Comparison of ENCODE assay signal across 16 cellular contexts in the genomic region with DNA sequence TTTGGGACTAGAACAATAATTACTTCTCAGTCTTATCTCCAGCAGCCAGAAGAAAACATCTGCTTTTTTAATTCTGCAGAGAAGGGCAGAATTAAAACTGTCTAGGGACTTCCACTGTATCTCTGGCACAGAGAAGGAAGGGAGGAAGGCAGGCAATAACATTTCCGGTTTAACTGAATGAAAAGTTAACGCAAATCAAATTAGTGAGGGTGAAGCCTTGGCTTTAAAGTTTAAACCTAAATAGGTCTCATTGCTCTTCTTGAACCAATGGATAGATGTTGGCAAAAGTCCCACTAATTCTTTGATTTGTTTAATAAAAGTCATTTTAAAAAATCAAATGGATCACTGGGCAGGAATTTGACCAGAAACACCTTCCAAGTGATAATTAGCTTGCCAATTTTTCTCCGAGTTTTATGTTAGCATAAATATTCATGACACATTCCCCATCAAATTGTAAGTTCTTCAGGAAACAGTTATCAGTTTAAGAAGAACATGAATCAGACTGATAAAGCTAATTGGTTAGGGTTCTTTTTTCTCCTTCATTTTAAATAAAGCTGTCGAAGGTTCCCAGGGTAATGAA.
DNase-seq lines count a peak whose midpoint lies in the region; ATAC-seq and TF ChIP-seq lines count a peak whose summit lies in the region.
"Had no signal": no experiment of that assay in that cellular context is flagged by ENCODE, and none has a peak within 500 bp of the region (broad histone marks: within the 10 kb centered on the region; RNA-seq: fewer than 3 reads in every experiment).

No MANE protein-coding gene starts in this region.

- H3K36me3 Mint-ChIP-seq in brain: no peaks in the 10 kb centered on the region
- H3K36me3 Mint-ChIP-seq: CD14-positive monocyte; CD8-positive, alpha-beta T cell had no signal

- no peak overlapping the region for H3K9ac ChIP-seq in BLaER1
- no peak overlapping the region for H3K9ac ChIP-seq in SK-N-MC (ENCODE audit: insufficient read length)

- peak; percentile 53 for DNase-seq in SK-N-MC (ENCODE audit: low read depth, low spot score)
- no peak for DNase-seq in omental fat pad (ENCODE audit: low spot score)
- DNase-seq in cardiac septum (ENCODE audit: low spot score): no peak
- DNase-seq in NK-92 treated with Interleukin-12 subunit alpha and Interleukin-12 subunit beta, amount 100 ng/mL, for 24 hours (lab: John Stamatoyannopoulos, UW): no peak
- DNase-seq: CD8-positive, alpha-beta T cell; COR-L47; DMS153; DMS79 treated with DMSO at 0.1 percent for 48 hours; EL; GOT3; H9 had no signal

- peak; percentile 14 for ATAC-seq in omental fat pad (ENCODE audit: low FRiP score)
- ATAC-seq in gastroesophageal sphincter: no peak
- ATAC-seq: CD8-positive, alpha-beta T cell had no signal

- H3K9me3 ChIP-seq in BLaER1 (peaks cover 17% of the 10 kb centered on the region), SK-N-MC (ENCODE audit: low read depth, low read length) (0 out of 2 replicates have a peak, but pooled peaks cover 2% of the 10 kb centered on the region), gastroesophageal sphincter (no peaks in the 10 kb centered on the region)

- H3K4me3 Mint-ChIP-seq in brain: peak overlapping the region in 1 of 5 experiments; percentile 35
- H3K4me3 Mint-ChIP-seq: B cell; CD14-positive monocyte; CD8-positive, alpha-beta T cell; H9 had no signal

- intact Hi-C loops in cardiac septum (cut with DNase I): no loop called here

- H3K27me3 ChIP-seq in BLaER1 (no peaks in the 10 kb centered on the region), gastroesophageal sphincter (no peaks in the 10 kb centered on the region)

- H3K36me3 ChIP-seq in BLaER1 (no peaks in the 10 kb centered on the region), SK-N-MC (ENCODE audit: insufficient read depth, low read length) (no peaks in the 10 kb centered on the region), gastroesophageal sphincter (no peaks in the 10 kb centered on the region)

- TF ChIP-seq POLR2A in gastroesophageal sphincter (IDR thresholded peaks at IDR 0.05): no peak

- peaks cover 0 to 19% (median 9%) of the 10 kb centered on the region in 5 experiments for H3K9me3 Mint-ChIP-seq in brain
- H3K9me3 Mint-ChIP-seq: CD8-positive, alpha-beta T cell had no signal

- peaks cover 2% of the 10 kb centered on the region for H3K27me3 Mint-ChIP-seq in brain
- H3K27me3 Mint-ChIP-seq: B cell had no signal

- TF ChIP-seq CTCF in brain (conservative IDR thresholded peaks at IDR 0.05): no peak
- no peak for TF ChIP-seq CTCF in omental fat pad (IDR thresholded peaks at IDR 0.05)
- TF ChIP-seq CTCF in gastroesophageal sphincter (IDR thresholded peaks at IDR 0.05): no peak

- no peak overlapping the region for H3K4me3 ChIP-seq in BLaER1
- peak overlapping the region; percentile 66 for H3K4me3 ChIP-seq in SK-N-MC
- no peak overlapping the region for H3K4me3 ChIP-seq in gastroesophageal sphincter

- H3K4me1 ChIP-seq in BLaER1 (peaks cover 29% of the 10 kb centered on the region), gastroesophageal sphincter (no peaks in the 10 kb centered on the region)

- TF ChIP-seq EP300 in gastroesophageal sphincter (IDR thresholded peaks at IDR 0.05): no peak

- 15 to 19% methylated on average over 4 of the region's 4 CpGs for WGBS in gastroesophageal sphincter (ENCODE audit: low coverage in 1 of 2), 2 donors

- peaks cover 16% of the 10 kb centered on the region for H3K4me1 Mint-ChIP-seq in brain
- H3K4me1 Mint-ChIP-seq: B cell, CD14-positive monocyte, H9 had no signal

- H3K27ac Mint-ChIP-seq in brain: peak overlapping the region in 3 of 5 experiments; percentile 37 to 65 (median 60)
- H3K27ac Mint-ChIP-seq: B cell; CD14-positive monocyte; CD8-positive, alpha-beta T cell; H9 had no signal

- no peaks in the 10 kb centered on the region for H4K20me1 ChIP-seq in BLaER1

- H3K27ac ChIP-seq in BLaER1: peak overlapping the region; percentile 30; the same call in 1 of the 2 replicates
- H3K27ac ChIP-seq in SK-N-MC: peak overlapping the region; percentile 79
- no peak overlapping the region for H3K27ac ChIP-seq in gastroesophageal sphincter

- peak overlapping the region; percentile 76 for H3K4me2 ChIP-seq in BLaER1

Comparison
In these comparisons a context has a peak if more than half of its experiments do, and no peak if none do; other contexts are left out.
1. H3K27ac ChIP-seq: peak in BLaER1 (single experiment) and SK-N-MC (single experiment); none in gastroesophageal sphincter (0 of 4).